16 cellular contexts compared by ENCODE assay signal in the genomic region with DNA sequence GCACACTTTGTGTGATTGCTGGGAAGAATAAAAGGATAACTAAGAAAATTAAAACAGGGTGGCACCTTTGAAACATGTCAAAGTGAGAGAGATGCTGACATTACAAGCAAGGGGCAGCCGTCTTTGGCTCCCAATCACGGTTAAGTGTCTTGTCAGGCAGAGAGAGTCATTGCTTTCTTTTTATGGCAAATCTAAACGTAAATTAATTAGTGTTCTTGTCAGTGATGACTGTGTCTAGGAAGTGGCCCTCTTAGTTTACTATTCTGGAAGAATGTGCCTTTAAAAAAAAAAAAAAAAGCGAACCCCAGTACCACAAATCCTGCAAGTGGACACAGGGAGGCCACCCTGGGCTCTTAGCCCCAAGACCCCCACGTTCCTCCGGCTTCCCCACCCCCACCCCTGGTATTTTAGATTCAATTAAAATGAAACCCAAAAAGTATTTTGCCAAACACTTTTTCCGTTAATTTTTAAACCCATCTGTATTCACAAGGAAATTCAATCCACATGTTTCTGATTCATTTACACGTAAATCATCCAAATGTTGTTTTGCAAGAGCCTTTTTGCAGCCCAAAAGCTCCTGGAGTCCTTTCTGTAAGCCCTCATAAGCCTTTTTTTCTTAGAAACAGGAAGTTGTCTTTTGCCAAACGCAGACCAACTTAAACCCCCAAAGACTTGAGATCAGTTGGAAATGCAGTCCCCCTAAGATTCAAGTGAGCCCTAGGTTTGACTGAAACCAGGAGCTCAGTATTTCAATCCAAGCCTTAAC.
A peak's percentile ranks its signal among the peaks of the same experiment; 100 is the strongest.
DNase-seq lines count a peak whose midpoint lies in the region; ATAC-seq and TF ChIP-seq lines count a peak whose summit lies in the region.
"Had no signal": no experiment of that assay in that cellular context is flagged by ENCODE, and none has a peak within 500 bp of the region (broad histone marks: within the 10 kb centered on the region; RNA-seq: fewer than 3 reads in every experiment).

No MANE protein-coding gene starts in this region.

- H2AK5ac ChIP-seq in mesenchymal stem cell (ENCODE audit: low read length, severe bottlenecking), result peak overlapping the region; percentile 39

- H4K20me1 ChIP-seq in SK-N-SH (ENCODE audit: insufficient read depth), result no peaks in the 10 kb centered on the region

- H3K79me2 ChIP-seq in SK-N-SH (ENCODE audit: insufficient read depth), result no peaks in the 10 kb centered on the region

- TF ChIP-seq EP300 in SK-N-SH (IDR thresholded peaks at IDR 0.05; ENCODE audit: borderline replicate concordance in 1 of 2, low read depth in 1 of 2, low read length in 1 of 2), result no peak
- no peak for TF ChIP-seq EP300 in transverse colon (IDR thresholded peaks at IDR 0.05; ENCODE audit: low read depth)

- H3K14ac ChIP-seq in mesenchymal stem cell (ENCODE audit: low read length in 2 of 2), result no peak overlapping the region

- peak overlapping the region in 1 of 2 experiments; percentile 11 for H3K18ac ChIP-seq in mesenchymal stem cell (ENCODE audit: low read depth in 1 of 2, low read length in 2 of 2)

- H3K27ac ChIP-seq in SK-N-SH (ENCODE audit: low read depth in 2 of 2, low read length in 1 of 2) (0 out of 4 replicates have a peak overlapping the region, but pooled peaks of 1 of the 2 experiments have one; percentile 74), breast epithelium (peak overlapping the region; percentile 52 to 66), mesenchymal stem cell (ENCODE audit: low read length, poor library complexity, severe bottlenecking) (peak overlapping the region; percentile 23), transverse colon (peak overlapping the region in 3 of 4 donors; percentile 7 to 29 (median 29))

- H2AFZ ChIP-seq in SK-N-SH (ENCODE audit: low read depth), result no peak overlapping the region
- no peak overlapping the region for H2AFZ ChIP-seq in mesenchymal stem cell (ENCODE audit: low read depth, low read length)

- TF ChIP-seq CTCF in SK-N-SH (IDR thresholded peaks at IDR 0.05), result no peak
- no peak for TF ChIP-seq CTCF in breast epithelium (IDR thresholded peaks at IDR 0.05)
- no peak for TF ChIP-seq CTCF in transverse colon (IDR thresholded peaks at IDR 0.05)

- no peak overlapping the region for H4K91ac ChIP-seq in mesenchymal stem cell (ENCODE audit: low read length)

- CTCF ChIA-PET in SK-N-SH (lab: Yijun Ruan, JAX), result interaction anchor here (0.8 to 9.8 kb wide), 7 partner anchors 26 to 625 kb away, joined by 3 to 178 read pairs (median 5); no protein-coding TSS in a partner anchor

- no peak overlapping the region for H3K23ac ChIP-seq in mesenchymal stem cell (ENCODE audit: low read length in 2 of 2)

- intact Hi-C loops in breast epithelium (cut with DNase I; ENCODE audit: low total_unique reads) (no loop called here), transverse colon (cut with DNase I; ENCODE audit: low total_unique reads) (loop anchor here (5.0 kb wide), 1 partner anchor 402 kb away; no protein-coding TSS in a partner anchor)

- H4K8ac ChIP-seq in mesenchymal stem cell (ENCODE audit: low read length), result no peak overlapping the region

- no peak for TF ChIP-seq RAD21 in SK-N-SH (IDR thresholded peaks at IDR 0.05; ENCODE audit: low read length)

- ATAC-seq in SK-N-SH treated with all-trans-retinoic acid at 6 μM for 48 hours, result no peak
- ATAC-seq in GM18502 (IDR thresholded peaks at IDR 0.05; ENCODE audit: poor library complexity, unreplicated experiment), result no peak

- H3K79me1 ChIP-seq in mesenchymal stem cell (replicated peaks; ENCODE audit: low read length, poor library complexity, severe bottlenecking), result no peaks in the 10 kb centered on the region

- H3K27me3 ChIP-seq in SK-N-SH (ENCODE audit: insufficient read depth), result no peaks in the 10 kb centered on the region
- H3K27me3 ChIP-seq in breast epithelium, result no peaks in the 10 kb centered on the region
- H3K27me3 ChIP-seq in mesenchymal stem cell (ENCODE audit: control insufficient read depth in 1 of 2, insufficient read depth in 1 of 2, low read length in 2 of 2), result no peaks in the 10 kb centered on the region
- H3K27me3 ChIP-seq in transverse colon, result peaks cover 11% of the 10 kb centered on the region

- H3F3A ChIP-seq in SK-N-SH (replicated peaks; ENCODE audit: insufficient read depth), result peaks cover 34% of the 10 kb centered on the region

- no peaks in the 10 kb centered on the region for H3K9me3 ChIP-seq in SK-N-SH
- no peaks in the 10 kb centered on the region for H3K9me3 ChIP-seq in breast epithelium
- no peaks in the 10 kb centered on the region for H3K9me3 ChIP-seq in mesenchymal stem cell (ENCODE audit: control insufficient read depth, low read length)
- H3K9me3 ChIP-seq in transverse colon, result no peaks in the 10 kb centered on the region

- H3K9ac ChIP-seq in SK-N-SH (no peak overlapping the region), mesenchymal stem cell (ENCODE audit: low read length) (peak overlapping the region; percentile 82)

- H3K9me2 ChIP-seq in SK-N-SH, result no peaks in the 10 kb centered on the region

- peak overlapping the region; percentile 51 for H2BK5ac ChIP-seq in mesenchymal stem cell (ENCODE audit: low read depth, low read length, poor library complexity, severe bottlenecking)

- no peak overlapping the region for H2BK15ac ChIP-seq in mesenchymal stem cell (ENCODE audit: low read depth, poor library complexity, severe bottlenecking)

- H3K4me1 ChIP-seq in SK-N-SH (ENCODE audit: control insufficient read depth in 1 of 2, insufficient read depth in 2 of 2, low read depth in 1 of 2, low read length in 1 of 2) (peaks cover 3 to 13% of the 10 kb centered on the region in 2 experiments), breast epithelium (no peaks in the 10 kb centered on the region), mesenchymal stem cell (ENCODE audit: control insufficient read depth, insufficient read depth, low read depth, low read length) (peaks cover 11% of the 10 kb centered on the region), transverse colon (peaks cover 0 to 4% (median 0%) of the 10 kb centered on the region in 4 donors)

- H3K4ac ChIP-seq in mesenchymal stem cell (ENCODE audit: low read depth in 1 of 2, low read length in 2 of 2), result no peak overlapping the region

- POLR2A ChIA-PET in SK-N-SH (lab: Yijun Ruan, JAX), result no interaction called here

- H3K4me2 ChIP-seq in SK-N-SH (peak overlapping the region; percentile 63; the same call in 1 of the 2 replicates), mesenchymal stem cell (ENCODE audit: low read length, poor library complexity, severe bottlenecking) (no peak overlapping the region)

- no peak for TF ChIP-seq POLR2A in breast epithelium (IDR thresholded peaks at IDR 0.05)
- no peak for TF ChIP-seq POLR2A in transverse colon (IDR thresholded peaks at IDR 0.05)

- H3K4me3 ChIP-seq in SK-N-SH (ENCODE audit: low read depth in 2 of 2, low read length in 1 of 2) (no peak overlapping the region), breast epithelium (peak overlapping the region in 1 of 3 donors; percentile 15), mesenchymal stem cell (ENCODE audit: insufficient read depth in 1 of 2, low read depth in 1 of 2, low read length in 2 of 2) (peak overlapping the region in 1 of 2 experiments; percentile 52), transverse colon (no peak overlapping the region)
- H3K4me3 ChIP-seq: dorsolateral prefrontal cortex had no signal

- WGBS in SK-N-SH (ENCODE audit: low lambda C conversion rate), result 51% methylated on average over 9 of the region's 9 CpGs
- 41% methylated on average over 9 of the region's 9 CpGs for WGBS in mesenchymal stem cell
- 45 to 55% methylated on average over 8 to 9 of the region's 9 CpGs for WGBS in transverse colon (ENCODE audit: low coverage in 1 of 2), 2 donors

- no peak overlapping the region for H2BK120ac ChIP-seq in mesenchymal stem cell (ENCODE audit: low read depth, low read length)

- DNase-seq in SK-N-SH, result no peak
- DNase-seq in breast epithelium (ENCODE audit: low spot score in 2 of 2), result no peak
- no peak for DNase-seq in mesenchymal stem cell
- DNase-seq in transverse colon, result no peak
- DNase-seq in NCI-H82 treated with DMSO at 0.1 percent for 48 hours (lab: John Stamatoyannopoulos, UW; ENCODE audit: unreplicated experiment), result no peak
- DNase-seq in activated gamma-delta T cell treated with Interleukin-2 at 50 U/mL for 16 hours, result no peak
- DNase-seq: 8988T; activated CD4-positive, alpha-beta T cell treated with anti-CD3 and anti-CD28 coated beads, Interleukin-2, amount 10 ng/mL, durations not matched to agents 7 days and 5 days; dorsolateral prefrontal cortex; hippocampal formation; MM.1S; NCI-H524 treated with DMSO at 0.1 percent for 48 hours; stimulated activated CD4-positive, alpha-beta T cell treated with anti-CD3 and anti-CD28 coated beads, Interleukin-4, amount 100 ng/mL, for 4 hours; substantia nigra had no signal

- H3K36me3 ChIP-seq in SK-N-SH (replicated peaks in 1 of 2; ENCODE audit: control insufficient read depth in 1 of 2, insufficient read depth in 2 of 2, low read length in 1 of 2) (no peaks in the 10 kb centered on the region), breast epithelium (no peaks in the 10 kb centered on the region), mesenchymal stem cell (ENCODE audit: control insufficient read depth in 1 of 2, insufficient read depth in 2 of 2, low read depth in 1 of 2, low read length in 2 of 2) (peaks cover 0 to 25% of the 10 kb centered on the region in 2 experiments), transverse colon (no peaks in the 10 kb centered on the region)

- H2BK12ac ChIP-seq in mesenchymal stem cell (ENCODE audit: low read length in 2 of 2), result no peak overlapping the region

- in situ Hi-C loops in transverse colon (cut with MboI; ENCODE audit: low pct_ligation_motif_present in 1 of 4, low pct_unique_long_range_greater_than_20kb in 1 of 4, low sequenced_read_pairs in 3 of 4), result no loop called here

TF ChIP-seq in SK-N-SH, 30 proteins besides CTCF, POLR2A, EP300 and RAD21 (continues in another document):
- TF ChIP-seq YY1 (IDR thresholded peaks at IDR 0.05; ENCODE audit: low read depth), result no peak
- TF ChIP-seq FOSL2 (IDR thresholded peaks at IDR 0.05; ENCODE audit: borderline replicate concordance, low read depth), result no peak
- no peak for TF ChIP-seq RFX5 (IDR thresholded peaks at IDR 0.05; ENCODE audit: low read length)
